1 cellular context compared by ENCODE assay signal in genomic region chr14:20682435-20683124, GRCh38.
TF ChIP-seq lines count a peak whose summit lies in the region.

No MANE protein-coding gene starts in this region.

TF ChIP-seq in GM12878, 131 proteins besides CTCF, POLR2A, EP300 and RAD21 (continued from another document):
- TF ChIP-seq CEBPZ (IDR thresholded peaks at IDR 0.05; ENCODE audit: low read depth, low read length) (no peak; the same call in 1 of the 2 replicates), NBN (IDR thresholded peaks at IDR 0.05) (peak; percentile 79), SMAD5 (IDR thresholded peaks at IDR 0.05; ENCODE audit: low read depth) (peak; percentile 72; the same call in 1 of the 2 replicates), SMAD1 (IDR thresholded peaks at IDR 0.05; ENCODE audit: low read depth, partially characterized antibody) (peak; percentile 53), ZNF622 (IDR thresholded peaks at IDR 0.05) (no peak), RAD51 (IDR thresholded peaks at IDR 0.05) (no peak), HSF1 (IDR thresholded peaks at IDR 0.05; ENCODE audit: low read depth, low read length) (no peak), PKNOX1 (IDR thresholded peaks at IDR 0.05) (no peak), MEF2B (IDR thresholded peaks at IDR 0.05; ENCODE audit: partially characterized antibody, poor library complexity, severe bottlenecking) (peak; percentile 37), SRF (IDR thresholded peaks at IDR 0.05; ENCODE audit: low read depth in 2 of 2, low read length in 2 of 2) (0 out of 4 replicates have a peak, but pooled peaks of 1 of the 2 experiments have one; percentile 20), RUNX3 (IDR thresholded peaks at IDR 0.05; ENCODE audit: low read length) (no peak), TAF1 (IDR thresholded peaks at IDR 0.05; ENCODE audit: borderline replicate concordance, low read depth, low read length) (peak; percentile 45; the same call in 1 of the 2 replicates), MXI1 (IDR thresholded peaks at IDR 0.05; ENCODE audit: low read depth, low read length) (no peak), HDAC6 (IDR thresholded peaks at IDR 0.05; ENCODE audit: unreplicated experiment) (no peak), LARP7 (IDR thresholded peaks at IDR 0.05) (peak; percentile 38; the same call in 1 of the 2 replicates), IRF4 (IDR thresholded peaks at IDR 0.05; ENCODE audit: low read depth, low read length) (no peak)
